ENCODE assay signal across 14 cellular contexts in the genomic region with DNA sequence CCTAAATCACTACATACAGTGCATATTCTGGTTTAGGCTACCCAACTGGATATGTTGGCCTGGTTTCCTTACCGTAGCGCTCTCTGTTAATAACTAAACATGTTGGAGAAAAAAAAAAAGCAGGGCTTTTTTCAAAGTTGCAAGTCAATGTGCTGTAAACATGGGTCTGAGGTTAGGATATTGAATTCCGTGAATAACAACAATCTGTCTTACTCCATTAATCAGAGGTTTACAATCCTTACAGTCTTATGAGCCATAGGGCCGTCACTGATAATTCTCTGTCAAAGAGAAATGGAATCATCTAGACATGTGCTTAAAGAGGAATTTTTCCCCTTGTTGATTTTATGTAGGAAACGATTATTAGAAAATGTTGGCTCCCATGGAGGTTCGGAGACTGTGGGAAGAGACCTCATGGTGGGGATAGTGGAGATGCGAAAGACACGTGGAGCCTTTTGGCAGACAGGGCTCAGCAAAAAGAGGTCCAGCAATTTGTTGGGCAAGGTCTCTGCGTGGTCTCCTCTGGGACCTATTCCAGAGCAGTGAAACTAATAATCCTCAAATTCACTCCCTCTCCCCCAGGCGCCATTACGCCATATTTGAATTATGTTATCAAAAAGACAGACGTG.
DNase-seq lines count a peak whose midpoint lies in the region; ATAC-seq and TF ChIP-seq lines count a peak whose summit lies in the region.
"Had no signal": no experiment of that assay in that cellular context is flagged by ENCODE, and none has a peak within 500 bp of the region (broad histone marks: within the 10 kb centered on the region; RNA-seq: fewer than 3 reads in every experiment).

No MANE protein-coding gene starts in this region.

- no peak overlapping the region for H3K27ac Mint-ChIP-seq in osteocyte (ENCODE audit: unreplicated experiment)
- H3K27ac Mint-ChIP-seq: CD4-positive, alpha-beta T cell had no signal

- ATAC-seq in GM18868 (IDR thresholded peaks at IDR 0.05; ENCODE audit: unreplicated experiment), result no peak
- no peak for ATAC-seq in HG03342 (IDR thresholded peaks at IDR 0.05; ENCODE audit: unreplicated experiment)

- no peaks in the 10 kb centered on the region for H3K4me1 Mint-ChIP-seq in osteocyte (ENCODE audit: unreplicated experiment)

- H3K9me3 Mint-ChIP-seq in osteocyte (ENCODE audit: unreplicated experiment), result no peaks in the 10 kb centered on the region
- H3K9me3 Mint-ChIP-seq: CD4-positive, alpha-beta T cell had no signal

- no peak for TF ChIP-seq CTCF in fibroblast of villous mesenchyme (IDR thresholded peaks at IDR 0.05; ENCODE audit: insufficient read depth, low read depth, low read length)
- no peak for TF ChIP-seq CTCF in osteocyte (IDR thresholded peaks at IDR 0.05)

- DNase-seq in AG08395 (ENCODE audit: low spot score) (peak; percentile 46), GM03348 (ENCODE audit: low spot score) (peak; percentile 29), fibroblast of villous mesenchyme (ENCODE audit: low read depth) (peak; percentile 6), osteocyte (ENCODE audit: extremely low spot score, unreplicated experiment) (peak; percentile 4), activated gamma-delta T cell (lab: John Stamatoyannopoulos, UW) (no peak), RKO (ENCODE audit: low spot score) (no peak)
- DNase-seq: 8988T; AML-193; Caco-2; CD4-positive, alpha-beta T cell; KG1 had no signal

- H3K4me3 Mint-ChIP-seq in osteocyte (ENCODE audit: unreplicated experiment), result no peak overlapping the region
- H3K4me3 Mint-ChIP-seq: CD4-positive, alpha-beta T cell had no signal

- H3K4me3 ChIP-seq in fibroblast of villous mesenchyme (ENCODE audit: low read depth, low read length), result no peak overlapping the region
- H3K4me3 ChIP-seq: HAP-1 had no signal

- H3K36me3 Mint-ChIP-seq in osteocyte (ENCODE audit: unreplicated experiment), result no peaks in the 10 kb centered on the region

- peaks cover 78% of the 10 kb centered on the region for H3K27me3 Mint-ChIP-seq in osteocyte (ENCODE audit: unreplicated experiment)

Comparison
In these comparisons a context has a peak if more than half of its experiments do, and no peak if none do; other contexts are left out.
1. DNase-seq: peak in AG08395 (single experiment), GM03348 (single experiment), fibroblast of villous mesenchyme (single experiment) and osteocyte (single experiment); none in activated gamma-delta T cell (single experiment) and RKO (single experiment).